8 cellular contexts compared by ENCODE assay signal in the genomic region with DNA sequence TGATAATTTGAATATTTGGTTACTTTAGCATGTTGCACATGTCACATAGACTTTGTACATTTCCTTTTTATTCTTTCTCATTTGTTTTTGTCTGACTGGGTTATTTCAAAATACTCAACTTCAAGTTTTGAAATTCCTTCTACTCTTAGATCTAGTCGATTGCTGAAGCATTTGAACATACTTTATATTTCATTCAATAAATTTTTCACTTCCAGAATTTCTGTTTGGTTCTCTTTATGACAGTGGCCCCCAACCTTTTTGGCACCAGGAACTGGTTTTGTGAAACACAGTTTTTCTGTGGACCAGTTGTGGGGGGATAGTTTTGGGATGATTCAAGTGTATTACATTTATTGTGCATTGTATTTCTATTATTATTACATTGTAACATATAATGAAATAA.
"Had no signal": no experiment of that assay in that cellular context is flagged by ENCODE, and none has a peak within 500 bp of the region (broad histone marks: within the 10 kb centered on the region; RNA-seq: fewer than 3 reads in every experiment).

No MANE protein-coding gene starts in this region.

- FAIRE-seq: G401.6, GM12878, GM12891, GM12892, GM18507, GM19239 had no signal

- H3K4me3 ChIP-seq: GM12878 had no signal

- ATAC-seq: GM12878 had no signal

- DNase-seq: GDM1, GF-D8 had no signal
